9 cellular contexts compared by ENCODE assay signal in genomic region chr2:219058541-219059374, GRCh38. TPM values are rescaled to one million over a fixed set of nuclear protein-coding genes. Genes with fewer than 3 reads are reported as not detected.
DNase-seq lines count a peak whose midpoint lies in the region; ATAC-seq and TF ChIP-seq lines count a peak whose summit lies in the region.
"Had no signal": no experiment of that assay in that cellular context is flagged by ENCODE, and none has a peak within 500 bp of the region (broad histone marks: within the 10 kb centered on the region; RNA-seq: fewer than 3 reads in every experiment).

No MANE protein-coding gene starts in this region.

- no peaks in the 10 kb centered on the region for H3K9me3 ChIP-seq in cardiac muscle cell (ENCODE audit: low read depth)

- DNase-seq in ELR (ENCODE audit: low read depth), result peak; percentile 15
- peak; percentile 29 for DNase-seq in NCI-H226
- peak; percentile 35 to 37 for DNase-seq in cardiac muscle cell (ENCODE audit: low read depth in 1 of 2, low spot score in 1 of 2)
- DNase-seq in posterior vena cava (ENCODE audit: low spot score), result peak; percentile 80
- no peak for DNase-seq in head of caudate nucleus
- DNase-seq in RWPE1 (ENCODE audit: low spot score), result no peak
- DNase-seq: NCI-H524 treated with DMSO at 0.1 percent for 48 hours had no signal

- H3K27me3 ChIP-seq in cardiac muscle cell, result peaks cover 100% of the 10 kb centered on the region

- CTCF ChIA-PET in RWPE1 (lab: Yijun Ruan, JAX), result interaction anchor here (0.5 to 4.5 kb wide), 25 partner anchors 7 to 310 kb away, joined by 3 to 32 read pairs (median 4); no protein-coding TSS in a partner anchor

- intact Hi-C loops in posterior vena cava (cut with DNase I) (loop anchor here (1.0 kb wide), 2 partner anchors 27 to 98 kb away; no protein-coding TSS in a partner anchor), head of caudate nucleus (cut with DNase I) (loop anchor here (5.0 to 10.0 kb wide), 2 partner anchors 56 to 99 kb away; no protein-coding TSS in a partner anchor)

- no peak for TF ChIP-seq CTCF in cardiac muscle cell (IDR thresholded peaks at IDR 0.05; ENCODE audit: low read depth, low read length)
- TF ChIP-seq CTCF in RWPE1 (conservative IDR thresholded peaks at IDR 0.05; ENCODE audit: low read depth), result no peak

- POLR2A ChIA-PET in RWPE1 (lab: Yijun Ruan, JAX; ENCODE audit: low non-redundant PET), result no interaction called here

- ATAC-seq in HG02798 (IDR thresholded peaks at IDR 0.05; ENCODE audit: poor library complexity, unreplicated experiment) (no peak), HG03135 (IDR thresholded peaks at IDR 0.05; ENCODE audit: unreplicated experiment) (no peak)

- H3K4me1 ChIP-seq in cardiac muscle cell (ENCODE audit: low read depth), result peaks cover 4% of the 10 kb centered on the region

- H3K36me3 ChIP-seq in cardiac muscle cell, result no peaks in the 10 kb centered on the region

- H3K27ac ChIP-seq in cardiac muscle cell (no peak overlapping the region), RWPE1 (no peak overlapping the region)

- no peak overlapping the region for H3K4me3 ChIP-seq in cardiac muscle cell

RNA-seq across cellular contexts. Expression of gene IHH, which starts 2.0 kb away (rescaled TPM):
- not detected in 2 replicates for total RNA-seq in cardiac muscle cell
- polyA plus RNA-seq in cardiac muscle cell, result not detected in 2 replicates
- not detected for total RNA-seq in posterior vena cava

RNA-seq across cellular contexts. Expression of gene CFAP65, which starts 17.4 kb away (rescaled TPM):
- total RNA-seq in cardiac muscle cell, result 0.07 and 2.2 TPM in 2 replicates
- 0.12 and 0.45 TPM in 2 replicates for polyA plus RNA-seq in cardiac muscle cell
- not detected for total RNA-seq in posterior vena cava

Comparison
In these comparisons a context has a peak if more than half of its experiments do, and no peak if none do; other contexts are left out.
1. DNase-seq: peak in ELR (single experiment), NCI-H226 (single experiment), cardiac muscle cell (2 of 2) and posterior vena cava (single experiment); none in head of caudate nucleus (0 of 42) and RWPE1 (single experiment).